Comparison of ENCODE assay signal across 8 cellular contexts in genomic region chr6:21594427-21595264, GRCh38. TPM values are rescaled to one million over a fixed set of nuclear protein-coding genes. Genes with fewer than 3 reads are reported as not detected.
DNase-seq lines count a peak whose midpoint lies in the region; ATAC-seq and TF ChIP-seq lines count a peak whose summit lies in the region.

No MANE protein-coding gene starts in this region.

- TF ChIP-seq CTCF in epithelial cell of esophagus (IDR thresholded peaks at IDR 0.05; ENCODE audit: insufficient read depth, low read depth, low read length, missing control alignments) (no peak), mesothelial cell of epicardium (IDR thresholded peaks at IDR 0.05; ENCODE audit: unreplicated experiment) (no peak), stomach (IDR thresholded peaks at IDR 0.05) (no peak)

- H3K36me3 Mint-ChIP-seq in activated CD4-positive, alpha-beta memory T cell treated with anti-CD3 and anti-CD28 coated beads for 36 hours = peaks cover 4% of the 10 kb centered on the region
- peaks cover 22% of the 10 kb centered on the region for H3K36me3 Mint-ChIP-seq in mesothelial cell of epicardium

- no peaks in the 10 kb centered on the region for H3K27me3 ChIP-seq in stomach

- intact Hi-C loops in activated CD4-positive, alpha-beta memory T cell treated with anti-CD3 and anti-CD28 coated beads for 36 hours (cut with micrococcal nuclease) = loop anchor here (5.0 kb wide), 2 partner anchors 73 to 192 kb away; no protein-coding TSS in a partner anchor
- intact Hi-C loops in stomach (cut with DNase I; ENCODE audit: low total_unique reads) = no loop called here

- TF ChIP-seq EP300 in stomach (IDR thresholded peaks at IDR 0.05) = no peak

- WGBS in stomach, 5 donors = 0 to 1% (median 1%) methylated on average over 26 to 100 of the region's 105 CpGs

- H3K36me3 ChIP-seq in ES-I3 (ENCODE audit: insufficient read depth, low read length) (peaks cover 21% of the 10 kb centered on the region), stomach (no peaks in the 10 kb centered on the region)

- no peak for TF ChIP-seq POLR2A in stomach (IDR thresholded peaks at IDR 0.05)

- H3K9me3 ChIP-seq in ES-I3 (ENCODE audit: control insufficient read depth, insufficient read depth, low read length) (no peaks in the 10 kb centered on the region), stomach (no peaks in the 10 kb centered on the region)

- H3K27ac ChIP-seq in stomach = peak overlapping the region; percentile 88 to 97 (median 96)

- POLR2A ChIA-PET in activated CD4-positive, alpha-beta memory T cell treated with anti-CD3 and anti-CD28 coated beads for 36 hours (lab: Charles Lee) = interaction anchor here (0.8 kb wide), 1 partner anchor 814 kb away, joined by 3 read pairs; no protein-coding TSS in a partner anchor

- CTCF ChIA-PET in activated CD4-positive, alpha-beta memory T cell treated with anti-CD3 and anti-CD28 coated beads for 36 hours (lab: Charles Lee) = interaction anchor here (8.8 kb wide), 1 partner anchor 1029 kb away, joined by 107 read pairs; no protein-coding TSS in a partner anchor

- H3K4me1 Mint-ChIP-seq in activated CD4-positive, alpha-beta memory T cell treated with anti-CD3 and anti-CD28 coated beads for 36 hours (ENCODE audit: low read depth) = peaks cover 19% of the 10 kb centered on the region
- H3K4me1 Mint-ChIP-seq in mesothelial cell of epicardium = peaks cover 27% of the 10 kb centered on the region

- H3K4me1 ChIP-seq in ES-I3 (ENCODE audit: insufficient read depth, low read length) (peaks cover 8% of the 10 kb centered on the region), stomach (peaks cover 18 to 36% (median 25%) of the 10 kb centered on the region in 4 donors)

- peak; percentile 38 for DNase-seq in LoVo (ENCODE audit: low spot score)
- DNase-seq in activated CD4-positive, alpha-beta memory T cell treated with anti-CD3 and anti-CD28 coated beads for 36 hours = peak; percentile 52
- DNase-seq in epithelial cell of esophagus (ENCODE audit: low read depth) = peak; percentile 63
- peak in 1 of 2 experiments; percentile 55 for DNase-seq in mesothelial cell of epicardium (ENCODE audit: low spot score in 2 of 2, unreplicated experiment in 2 of 2)
- peak; percentile 59 for DNase-seq in stomach
- no peak for DNase-seq in NCI-H1930 (lab: John Stamatoyannopoulos, UW)

- no peaks in the 10 kb centered on the region for H3K9me3 Mint-ChIP-seq in activated CD4-positive, alpha-beta memory T cell treated with anti-CD3 and anti-CD28 coated beads for 36 hours
- no peaks in the 10 kb centered on the region for H3K9me3 Mint-ChIP-seq in mesothelial cell of epicardium

- H3K4me3 ChIP-seq in epithelial cell of esophagus (ENCODE audit: low read length) (peak overlapping the region; percentile 87), stomach (peak overlapping the region; percentile 68 to 82 (median 80))

- H3K4me3 Mint-ChIP-seq in activated CD4-positive, alpha-beta memory T cell treated with anti-CD3 and anti-CD28 coated beads for 36 hours = peak overlapping the region; percentile 76
- H3K4me3 Mint-ChIP-seq in mesothelial cell of epicardium = no peak overlapping the region

- peaks cover 50% of the 10 kb centered on the region for H3K27me3 Mint-ChIP-seq in activated CD4-positive, alpha-beta memory T cell treated with anti-CD3 and anti-CD28 coated beads for 36 hours
- no peaks in the 10 kb centered on the region for H3K27me3 Mint-ChIP-seq in mesothelial cell of epicardium (ENCODE audit: low read depth)

- peak overlapping the region; percentile 87 for H3K9ac ChIP-seq in ES-I3 (ENCODE audit: low read depth, low read length)

- peak; percentile 28 for ATAC-seq in GM21717 (IDR thresholded peaks at IDR 0.05; ENCODE audit: unreplicated experiment)

- H3K27ac Mint-ChIP-seq in activated CD4-positive, alpha-beta memory T cell treated with anti-CD3 and anti-CD28 coated beads for 36 hours = peak overlapping the region; percentile 33
- peak overlapping the region; percentile 98 for H3K27ac Mint-ChIP-seq in mesothelial cell of epicardium

RNA-seq across cellular contexts. Expression of gene SOX4, which starts 1.1 kb away (rescaled TPM):
- under 1 TPM; 0.05 to 0.12 TPM for total RNA-seq in activated CD4-positive, alpha-beta memory T cell treated with anti-CD3 and anti-CD28 coated beads for 36 hours
- 221 to 224 TPM (median 223 TPM) in 3 replicates for total RNA-seq in mesothelial cell of epicardium
- 10 to 100 TPM in 4 of 5 donors, 1 to 10 TPM in 1; 1.2 to 62.0 (median 28.1) TPM for total RNA-seq in stomach
- polyA plus RNA-seq in stomach = 10 to 100 TPM in 2 of 3 donors, 1 to 10 TPM in 1; 5.3 to 21.3 (median 11.8) TPM

Comparison
In these comparisons a context has a peak if more than half of its experiments do, and no peak if none do; other contexts are left out.
1. DNase-seq: peak in LoVo (single experiment), activated CD4-positive, alpha-beta memory T cell treated with anti-CD3 and anti-CD28 coated beads for 36 hours (single experiment), epithelial cell of esophagus (single experiment) and stomach (single experiment); none in NCI-H1930 (0 of 2).